36 cellular contexts compared by ENCODE assay signal in the genomic region with DNA sequence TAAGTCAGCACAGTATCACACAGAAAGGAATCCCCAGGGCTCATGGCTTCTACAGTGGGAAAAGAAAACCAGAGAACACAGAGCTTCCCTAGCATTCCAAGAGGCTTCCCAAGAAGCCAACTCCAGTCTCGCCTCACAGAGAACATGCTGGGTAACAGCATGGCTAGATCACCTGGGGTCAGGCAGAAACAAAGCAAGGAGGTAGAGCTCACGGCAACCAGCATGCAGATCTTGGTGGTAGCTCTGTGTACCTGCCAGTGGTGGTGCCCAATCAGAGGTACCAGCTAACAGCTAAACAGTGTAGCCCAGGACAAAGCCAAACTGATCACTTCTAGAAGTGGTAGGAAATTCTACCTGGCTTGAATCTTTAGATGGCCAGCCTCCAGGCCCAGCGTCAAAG. TPM values are rescaled to one million over a fixed set of nuclear protein-coding genes. Genes with fewer than 3 reads are reported as not detected.
"Had no signal": no experiment of that assay in that cellular context is flagged by ENCODE, and none has a peak within 500 bp of the region (broad histone marks: within the 10 kb centered on the region; RNA-seq: fewer than 3 reads in every experiment).

No MANE protein-coding gene starts in this region.

- H3K9me3 Mint-ChIP-seq: type B pancreatic cell had no signal

- H3K36me3 ChIP-seq: prostate gland, right atrium auricular region, stomach, thyroid gland had no signal

- ATAC-seq: esophagus mucosa; heart right ventricle; left lobe of liver; naive thymus-derived CD8-positive, alpha-beta T cell; sciatic nerve had no signal

- FAIRE-seq: keratinocyte had no signal

- H3K4me3 Mint-ChIP-seq: nephron progenitor cell, type B pancreatic cell had no signal

- H3K4me1 Mint-ChIP-seq: naive thymus-derived CD8-positive, alpha-beta T cell; nephron progenitor cell had no signal

- H3K27me3 ChIP-seq: heart right ventricle, right atrium auricular region, stomach, thyroid gland had no signal

- H3K27ac Mint-ChIP-seq: nephron progenitor cell, type B pancreatic cell had no signal

- H3K4me1 ChIP-seq: heart right ventricle, prostate gland, right atrium auricular region, stomach, thyroid gland had no signal

- DNase-seq: cerebellar nuclear complex; cortex of kidney; effector CD4-positive, alpha-beta T cell; foreskin melanocyte; glutamatergic neuron; heart right ventricle; hippocampal formation; naive thymus-derived CD8-positive, alpha-beta T cell; nephron progenitor cell; nucleus accumbens; stimulated activated CD4-positive, alpha-beta T cell treated with anti-CD3 and anti-CD28 coated beads, Interleukin-12 subunit alpha, Interleukin-12 subunit beta, amount 100 ng/mL, for 4 hours; stimulated activated CD4-positive, alpha-beta T cell treated with anti-CD3 and anti-CD28 coated beads, Interleukin-1b, Interleukin-23, amount 100 ng/mL, for 48 hours; stimulated activated CD4-positive, alpha-beta T cell treated with anti-CD3 and anti-CD28 coated beads, Interleukin-4, amount 100 ng/mL, for 1 hour; stimulated activated CD8-positive, alpha-beta memory T cell treated with anti-CD3 and anti-CD28 coated beads, Interleukin-4, amount 100 ng/mL, for 48 hours; stimulated activated naive CD4-positive, alpha-beta T cell treated with Interleukin-2 at 50 U/mL for 16 hours; stomach; thyroid gland had no signal

- H3K9me3 ChIP-seq: prostate gland, thyroid gland had no signal

- H3K27me3 Mint-ChIP-seq: naive thymus-derived CD8-positive, alpha-beta T cell; type B pancreatic cell had no signal

- H3K4me3 ChIP-seq: heart right ventricle, prostate gland, right atrium auricular region, smooth muscle cell, stomach, thyroid gland had no signal

- H3K4me2 ChIP-seq: smooth muscle cell had no signal

- H3K27ac ChIP-seq: epithelial cell of prostate, heart right ventricle, prostate gland, right atrium auricular region, stomach, thyroid gland had no signal

RNA-seq across cellular contexts. Expression of gene ARGFX, which starts 53.3 kb away (rescaled TPM):
- total RNA-seq: dermis microvascular lymphatic vessel endothelial cell; esophagus mucosa; fibroblast of lung; heart right ventricle; left lobe of liver; liver; lung microvascular endothelial cell; mesenteric fat pad; myocyte; naive thymus-derived CD8-positive, alpha-beta T cell; osteocyte; prostate gland; right atrium auricular region; sciatic nerve; smooth muscle cell; stomach; subcutaneous adipose tissue; temporal lobe; thyroid gland; urinary bladder had no signal
- polyA plus RNA-seq: fibroblast of lung; heart right ventricle; keratinocyte; liver; naive thymus-derived CD8-positive, alpha-beta T cell; smooth muscle cell; stomach; urinary bladder had no signal
